1 cellular context compared by ENCODE assay signal in genomic region chr1:54010415-54011117, GRCh38.
TF ChIP-seq lines count a peak whose summit lies in the region.

No MANE protein-coding gene starts in this region.

TF ChIP-seq in SK-N-SH, 30 proteins besides CTCF, POLR2A, EP300 and RAD21 (continued from another document):
- no peak for TF ChIP-seq USF2 (IDR thresholded peaks at IDR 0.05; ENCODE audit: borderline replicate concordance, low read depth, low read length)
- no peak for TF ChIP-seq GABPA (IDR thresholded peaks at IDR 0.05; ENCODE audit: low read depth)
